16 cellular contexts compared by ENCODE assay signal in genomic region chr5:76838481-76839261, GRCh38. TPM values are rescaled to one million over a fixed set of nuclear protein-coding genes. Genes with fewer than 3 reads are reported as not detected.
DNase-seq lines count a peak whose midpoint lies in the region; ATAC-seq, FAIRE-seq and TF ChIP-seq lines count a peak whose summit lies in the region.
"Had no signal": no experiment of that assay in that cellular context is flagged by ENCODE, and none has a peak within 500 bp of the region (broad histone marks: within the 10 kb centered on the region; RNA-seq: fewer than 3 reads in every experiment).

No MANE protein-coding gene starts in this region.

- DNase-seq in GM23248: peak; percentile 49
- peak; percentile 73 to 93 for DNase-seq in SJSA1 (ENCODE audit: low read depth in 1 of 2, low spot score in 2 of 2)
- peak; percentile 29 for DNase-seq in fibroblast of pulmonary artery (ENCODE audit: low read depth)
- peak in 1 of 6 donors; percentile 26 for DNase-seq in pancreas
- no peak for DNase-seq in ureter (ENCODE audit: low spot score)
- no peak for DNase-seq in omental fat pad (ENCODE audit: low spot score)
- no peak for DNase-seq in endothelial cell (ENCODE audit: low spot score)
- DNase-seq in activated CD4-positive, alpha-beta memory T cell treated with anti-CD3 and anti-CD28 coated beads for 36 hours: no peak
- DNase-seq: activated T-cell treated with anti-CD3 and anti-CD28 coated beads, Interleukin-2, amount 50 U/mL, for 24 hours; central memory CD4-positive, alpha-beta T cell; NCI-H187; T-helper 9 cell had no signal

- H3K4me1 Mint-ChIP-seq in endothelial cell (ENCODE audit: unreplicated experiment): peaks cover 9% of the 10 kb centered on the region
- H3K4me1 Mint-ChIP-seq in activated CD4-positive, alpha-beta memory T cell treated with anti-CD3 and anti-CD28 coated beads for 36 hours (ENCODE audit: low read depth): no peaks in the 10 kb centered on the region
- H3K4me1 Mint-ChIP-seq: memory B cell had no signal

- TF ChIP-seq CTCF in fibroblast of pulmonary artery (IDR thresholded peaks at IDR 0.05; ENCODE audit: low read length, missing control alignments): no peak
- TF ChIP-seq CTCF in pancreas (IDR thresholded peaks at IDR 0.05): no peak
- no peak for TF ChIP-seq CTCF in omental fat pad (IDR thresholded peaks at IDR 0.05)
- TF ChIP-seq CTCF in endothelial cell (IDR thresholded peaks at IDR 0.05; ENCODE audit: unreplicated experiment): no peak

- no peak overlapping the region for H3K27ac Mint-ChIP-seq in endothelial cell (ENCODE audit: unreplicated experiment)
- H3K27ac Mint-ChIP-seq in activated CD4-positive, alpha-beta memory T cell treated with anti-CD3 and anti-CD28 coated beads for 36 hours: no peak overlapping the region
- H3K27ac Mint-ChIP-seq: activated T-cell treated with anti-CD3 and anti-CD28 coated beads, Interleukin-2, amount 50 U/mL, for 24 hours; memory B cell; type B pancreatic cell had no signal

- peaks cover 13% of the 10 kb centered on the region for H3K4me1 ChIP-seq in GM23248 (ENCODE audit: insufficient read depth)
- peaks cover 42% of the 10 kb centered on the region for H3K4me1 ChIP-seq in SJSA1 (replicated peaks)
- no peaks in the 10 kb centered on the region for H3K4me1 ChIP-seq in pancreas

- no peaks in the 10 kb centered on the region for H3K79me2 ChIP-seq in GM23248 (ENCODE audit: insufficient read depth)

- H2AFZ ChIP-seq in GM23248: no peak overlapping the region

- no peak overlapping the region for H3K4me3 ChIP-seq in GM23248
- no peak overlapping the region for H3K4me3 ChIP-seq in SJSA1
- no peak overlapping the region for H3K4me3 ChIP-seq in fibroblast of pulmonary artery (replicated peaks; ENCODE audit: low read depth, low read length)
- no peak overlapping the region for H3K4me3 ChIP-seq in pancreas

- peak; percentile 20 for FAIRE-seq in pancreas (lab: Jason Lieb, UNC)
- FAIRE-seq: frontal cortex had no signal

- H3K4me3 Mint-ChIP-seq in endothelial cell (ENCODE audit: unreplicated experiment): no peak overlapping the region
- no peak overlapping the region for H3K4me3 Mint-ChIP-seq in activated CD4-positive, alpha-beta memory T cell treated with anti-CD3 and anti-CD28 coated beads for 36 hours
- H3K4me3 Mint-ChIP-seq: activated T-cell treated with anti-CD3 and anti-CD28 coated beads, Interleukin-2, amount 50 U/mL, for 24 hours; memory B cell; type B pancreatic cell had no signal

- POLR2A ChIA-PET in activated CD4-positive, alpha-beta memory T cell treated with anti-CD3 and anti-CD28 coated beads for 36 hours (lab: Charles Lee): no interaction called here

- intact Hi-C loops in pancreas (cut with DNase I): no loop called here
- intact Hi-C loops in activated CD4-positive, alpha-beta memory T cell treated with anti-CD3 and anti-CD28 coated beads for 36 hours (cut with micrococcal nuclease): no loop called here

- peaks cover 13% of the 10 kb centered on the region for H3K36me3 Mint-ChIP-seq in endothelial cell (ENCODE audit: low read depth, unreplicated experiment)
- peaks cover 2% of the 10 kb centered on the region for H3K36me3 Mint-ChIP-seq in activated CD4-positive, alpha-beta memory T cell treated with anti-CD3 and anti-CD28 coated beads for 36 hours
- H3K36me3 Mint-ChIP-seq: memory B cell, type B pancreatic cell had no signal

- no peaks in the 10 kb centered on the region for H3K9me2 ChIP-seq in GM23248 (ENCODE audit: insufficient read depth)

- H3K27ac ChIP-seq in GM23248 (no peak overlapping the region), SJSA1 (peak overlapping the region; percentile 90), pancreas (peak overlapping the region; percentile 26 to 81 (median 53))

- H3K36me3 ChIP-seq in GM23248 (ENCODE audit: low read depth) (no peaks in the 10 kb centered on the region), SJSA1 (no peaks in the 10 kb centered on the region), pancreas (peaks cover 0 to 6% (median 0%) of the 10 kb centered on the region in 3 donors)

- peaks cover 7% of the 10 kb centered on the region for H3K27me3 Mint-ChIP-seq in endothelial cell (ENCODE audit: unreplicated experiment)
- H3K27me3 Mint-ChIP-seq in activated CD4-positive, alpha-beta memory T cell treated with anti-CD3 and anti-CD28 coated beads for 36 hours: peaks cover 3% of the 10 kb centered on the region
- H3K27me3 Mint-ChIP-seq: type B pancreatic cell had no signal

- ATAC-seq in pancreas (peak; percentile 79 to 86 (median 83)), omental fat pad (ENCODE audit: low FRiP score) (no peak)
- ATAC-seq: sciatic nerve had no signal

- peaks cover 14% of the 10 kb centered on the region for H3F3A ChIP-seq in GM23248 (ENCODE audit: insufficient read depth)

- H3K27me3 ChIP-seq in GM23248 (replicated peaks; ENCODE audit: insufficient read depth): no peaks in the 10 kb centered on the region
- no peaks in the 10 kb centered on the region for H3K27me3 ChIP-seq in SJSA1 (replicated peaks)
- H3K27me3 ChIP-seq in pancreas: no peaks in the 10 kb centered on the region

- peak overlapping the region; percentile 56 for H3K4me2 ChIP-seq in GM23248 (ENCODE audit: unreplicated experiment)

- in situ Hi-C loops in GM23248 (cut with MboI): no loop called here

- H3K9me3 ChIP-seq in GM23248 (ENCODE audit: low read depth): no peaks in the 10 kb centered on the region
- no peaks in the 10 kb centered on the region; the same call in 1 of the 2 replicates for H3K9me3 ChIP-seq in SJSA1 (replicated peaks)
- H3K9me3 ChIP-seq in pancreas: no peaks in the 10 kb centered on the region

- no peaks in the 10 kb centered on the region for H3K9me3 Mint-ChIP-seq in endothelial cell (ENCODE audit: unreplicated experiment)
- no peaks in the 10 kb centered on the region for H3K9me3 Mint-ChIP-seq in activated CD4-positive, alpha-beta memory T cell treated with anti-CD3 and anti-CD28 coated beads for 36 hours
- H3K9me3 Mint-ChIP-seq: activated T-cell treated with anti-CD3 and anti-CD28 coated beads, Interleukin-2, amount 50 U/mL, for 24 hours; type B pancreatic cell had no signal

- 14 to 21% methylated on average over 7 of the region's 7 CpGs for WGBS in GM23248 (ENCODE audit: low coverage in 1 of 2, low lambda C conversion rate in 2 of 2, missing lambda C conversion rate in 2 of 2), 2 experiments
- WGBS in pancreas, 2 donors: 48 to 49% methylated on average over 7 of the region's 7 CpGs

- no peaks in the 10 kb centered on the region for H4K20me1 ChIP-seq in GM23248 (ENCODE audit: insufficient read depth)

- no peak overlapping the region for H3K9ac ChIP-seq in GM23248

- CTCF ChIA-PET in activated CD4-positive, alpha-beta memory T cell treated with anti-CD3 and anti-CD28 coated beads for 36 hours (lab: Charles Lee): no interaction called here

RNA-seq across cellular contexts. Expression of gene S100Z, which starts 11.1 kb away (rescaled TPM):
- total RNA-seq in GM23248 (2014; rRNA removed; shearing (Covaris generic)): not detected in 2 replicates
- polyA plus RNA-seq in GM23248 (2016; fragmentation: Nextera tagmentation; extraction: Ambion mirVana) (not detected in 2 replicates), pancreas (1 to 10 TPM in 1 of 2 donors, under 1 TPM in 1; 0.68 to 1.2 TPM)
- 0.55 TPM in 1 of 2 replicates, not detected in the other for total RNA-seq in SJSA1 (2014; rRNA removed; shearing (Covaris generic))
- total RNA-seq in pancreas (under 1 TPM in 3 of 6 donors, not detected in 3; 0.16 to 0.41 (median 0.18) TPM), ureter (not detected), omental fat pad (1 to 10 TPM in 1 of 4 donors, under 1 TPM in 2, not detected in 1; 0.36 to 1.7 (median 0.37) TPM), endothelial cell (ENCODE audit: unreplicated experiment) (0.38 TPM)
- 1 to 10 TPM; 1.8 to 2.1 TPM for total RNA-seq in activated CD4-positive, alpha-beta memory T cell treated with anti-CD3 and anti-CD28 coated beads for 36 hours
- total RNA-seq: frontal cortex had no signal

RNA-seq across cellular contexts. Expression of gene F2RL1, which starts 19.8 kb away (rescaled TPM):
- total RNA-seq in GM23248 (2014; rRNA removed; shearing (Covaris generic)): 1.4 and 2.7 TPM in 2 replicates
- polyA plus RNA-seq in GM23248 (2016; fragmentation: Nextera tagmentation; extraction: Ambion mirVana) (1.6 and 3.3 TPM in 2 replicates), pancreas (10 to 100 TPM in 1 of 2 donors, 1 to 10 TPM in 1; 6.7 to 19.3 TPM)
- total RNA-seq in SJSA1 (2014; rRNA removed; shearing (Covaris generic)): 0.41 and 1.2 TPM in 2 replicates
- total RNA-seq in pancreas (10 to 100 TPM in 5 of 6 donors, 1 to 10 TPM in 1; 9.2 to 18.8 (median 14.9) TPM), ureter (16.8 TPM), omental fat pad (1 to 10 TPM; 1.6 to 7.7 (median 3.3) TPM), endothelial cell (ENCODE audit: unreplicated experiment) (141 TPM)
- total RNA-seq in activated CD4-positive, alpha-beta memory T cell treated with anti-CD3 and anti-CD28 coated beads for 36 hours: 1 to 10 TPM; 2.3 to 2.9 TPM

Comparison
In these comparisons a context has a peak if more than half of its experiments do, and no peak if none do; other contexts are left out.
1. DNase-seq: peak in GM23248 (single experiment), SJSA1 (2 of 2) and fibroblast of pulmonary artery (single experiment); none in ureter (single experiment), omental fat pad (single experiment), endothelial cell (single experiment) and activated CD4-positive, alpha-beta memory T cell treated with anti-CD3 and anti-CD28 coated beads for 36 hours (single experiment).